In genomic region chr6:166624275-166624674, GRCh38 we compare ENCODE assay signal across 13 cellular contexts. TPM values are rescaled to one million over a fixed set of nuclear protein-coding genes. Genes with fewer than 3 reads are reported as not detected.
DNase-seq lines count a peak whose midpoint lies in the region; ATAC-seq and TF ChIP-seq lines count a peak whose summit lies in the region.
"Had no signal": no experiment of that assay in that cellular context is flagged by ENCODE, and none has a peak within 500 bp of the region (broad histone marks: within the 10 kb centered on the region; RNA-seq: fewer than 3 reads in every experiment).

No MANE protein-coding gene starts in this region.

- H3K27ac ChIP-seq in lung (ENCODE audit: low read depth in 1 of 2, low read length in 1 of 2) (peak overlapping the region; percentile 56 to 100), PC-9 (no peak overlapping the region)

- H3K79me2 ChIP-seq in PC-9 (ENCODE audit: low read depth), result peaks cover 31% of the 10 kb centered on the region

- no peak for ATAC-seq in lung (ENCODE audit: insufficient read depth, low FRiP score)
- no peak for ATAC-seq in GM21423 (IDR thresholded peaks at IDR 0.05; ENCODE audit: unreplicated experiment)
- ATAC-seq in HG03520 (IDR thresholded peaks at IDR 0.05; ENCODE audit: unreplicated experiment), result no peak
- ATAC-seq: Panc1 had no signal

- WGBS in lung, 2 donors, result 30 to 35% methylated on average over 4 of the region's 4 CpGs

- H4K20me1 ChIP-seq in PC-9 (ENCODE audit: insufficient read depth), result no peaks in the 10 kb centered on the region

- CTCF ChIA-PET in AG04449 (lab: Yijun Ruan, JAX) (interaction anchor here (1.1 kb wide), 1 partner anchor 11 kb away, joined by 3 read pairs; no protein-coding TSS in a partner anchor), PC-9 (lab: Charles Lee) (no interaction called here)

- H3K9me3 ChIP-seq in lung (ENCODE audit: control insufficient read depth in 2 of 2, insufficient read depth in 1 of 2, low read length in 1 of 2) (no peaks in the 10 kb centered on the region), PC-9 (ENCODE audit: insufficient read depth, low read depth) (no peaks in the 10 kb centered on the region)
- H3K9me3 ChIP-seq: BE2C had no signal

- H3K9me2 ChIP-seq in PC-9 (ENCODE audit: insufficient read depth), result no peaks in the 10 kb centered on the region

- DNase-seq in AG04449 (ENCODE audit: low read depth, low spot score) (peak; percentile 63), NOMO-1 (lab: John Stamatoyannopoulos, UW; ENCODE audit: unreplicated experiment in 2 of 2) (peak; percentile 38 to 44), choroid plexus epithelial cell (ENCODE audit: low read depth) (peak; percentile 98), lung (ENCODE audit: low spot score) (peak; percentile 79), PC-9 (no peak), NCI-H146 treated with DMSO at 0.1 percent for 48 hours (lab: John Stamatoyannopoulos, UW; ENCODE audit: unreplicated experiment) (no peak)
- DNase-seq: activated CD4-positive, alpha-beta memory T cell treated with anti-CD3 and anti-CD28 coated beads, Interleukin-2, amount 10 ng/mL, durations not matched to agents 7 days and 5 days; BE2C; caudate nucleus; NCI-H1092 had no signal

- peaks cover 20 to 25% of the 10 kb centered on the region in 2 donors for H3K4me1 ChIP-seq in lung (ENCODE audit: control insufficient read depth in 2 of 2, insufficient read depth in 2 of 2, low read length in 2 of 2)
- peaks cover 58% of the 10 kb centered on the region for H3K4me1 ChIP-seq in PC-9 (replicated peaks; ENCODE audit: insufficient read depth)

- H3K4me2 ChIP-seq in PC-9, result no peak overlapping the region

- no peak overlapping the region for H2AFZ ChIP-seq in PC-9

- POLR2A ChIA-PET in AG04449 (lab: Yijun Ruan, JAX) (no interaction called here), PC-9 (lab: Charles Lee; ENCODE audit: unreplicated experiment) (no interaction called here)

- H3K27me3 ChIP-seq in lung (ENCODE audit: control insufficient read depth, insufficient read depth) (no peaks in the 10 kb centered on the region), PC-9 (ENCODE audit: insufficient read depth, low read depth) (no peaks in the 10 kb centered on the region)
- H3K27me3 ChIP-seq: BE2C had no signal

- H3K36me3 ChIP-seq in lung (ENCODE audit: control insufficient read depth in 2 of 2, insufficient read depth in 2 of 2, low read length in 2 of 2) (peaks cover 0 to 1% of the 10 kb centered on the region in 2 donors), PC-9 (ENCODE audit: low read depth) (no peaks in the 10 kb centered on the region)
- H3K36me3 ChIP-seq: BE2C had no signal

- H3F3A ChIP-seq in PC-9 (ENCODE audit: insufficient read depth, low read depth), result peaks cover 27% of the 10 kb centered on the region

- TF ChIP-seq CTCF in AG04449 (IDR thresholded peaks at IDR 0.05; ENCODE audit: insufficient read depth, low read length, missing control alignments) (no peak), choroid plexus epithelial cell (conservative IDR thresholded peaks at IDR 0.05; ENCODE audit: low read depth, low read length) (no peak), lung (IDR thresholded peaks at IDR 0.05; ENCODE audit: control extremely low read depth, extremely low read depth) (no peak), PC-9 (conservative IDR thresholded peaks at IDR 0.05) (no peak)

- intact Hi-C loops in PC-9 (cut with micrococcal nuclease; ENCODE audit: unreplicated experiment), result loop anchor here (10.0 kb wide), 1 partner anchor 371 kb away; the partner anchor contains the start of gene CEP43

- H3K4me3 ChIP-seq in AG04449 (ENCODE audit: low read depth, low read length), result no peak overlapping the region
- H3K4me3 ChIP-seq in choroid plexus epithelial cell (ENCODE audit: low read depth, low read length), result no peak overlapping the region
- no peak overlapping the region for H3K4me3 ChIP-seq in lung
- H3K4me3 ChIP-seq in PC-9, result no peak overlapping the region

- BruUV-seq in PC-9 (replicated peaks; lab: Mats Ljungman, UMichigan), result no TSS peak

RNA-seq across cellular contexts. Expression of gene RPS6KA2, which starts 2.8 kb away (rescaled TPM):
- total RNA-seq in lung, result 100 to 1,000 TPM; 109 to 185 TPM
- 100 to 1,000 TPM in 1 of 2 donors, 10 to 100 TPM in 1; 61.9 to 102 TPM for polyA plus RNA-seq in lung
- total RNA-seq in PC-9 (2021), result 18.5 and 20.6 TPM in 2 replicates

RNA-seq across cellular contexts. Expression of gene RAMACL, which starts 37.8 kb away (rescaled TPM):
- total RNA-seq in lung (10 to 100 TPM in 1 of 2 donors, 1 to 10 TPM in 1; 7.8 to 17.6 TPM), PC-9 (2021) (0.52 and 0.73 TPM in 2 replicates)
- under 1 TPM; 0.30 to 0.77 TPM for polyA plus RNA-seq in lung

Comparison
In these comparisons a context has a peak if more than half of its experiments do, and no peak if none do; other contexts are left out.
1. DNase-seq: peak in AG04449 (single experiment), NOMO-1 (2 of 2), choroid plexus epithelial cell (single experiment) and lung (single experiment); none in PC-9 (0 of 2) and NCI-H146 treated with DMSO at 0.1 percent for 48 hours (single experiment).